In the genomic region with DNA sequence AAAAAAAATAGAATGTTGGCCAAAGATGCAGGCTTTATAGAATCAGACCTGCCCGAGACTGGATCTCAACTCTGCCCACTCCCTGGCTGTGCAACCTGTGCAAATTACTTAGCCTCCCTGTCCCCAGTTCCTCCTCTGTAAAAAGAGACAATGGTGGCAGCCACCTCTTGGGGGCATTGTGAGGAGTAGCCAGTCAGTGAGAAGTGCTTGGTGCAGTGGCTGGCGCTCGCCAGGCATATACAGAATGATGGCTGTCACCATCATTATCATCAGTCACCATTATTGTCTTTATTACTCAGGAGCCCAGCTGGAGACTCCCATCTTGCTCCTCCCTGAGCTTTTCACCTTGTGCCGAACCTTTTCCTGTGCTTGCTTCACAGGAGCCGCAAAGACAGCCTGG, we compare ENCODE assay signal across 11 cellular contexts.
"Had no signal": no experiment of that assay in that cellular context is flagged by ENCODE, and none has a peak within 500 bp of the region (broad histone marks: within the 10 kb centered on the region; RNA-seq: fewer than 3 reads in every experiment).

No MANE protein-coding gene starts in this region.

- H3K27ac ChIP-seq: brain microvascular endothelial cell, ovary, SJCRH30 had no signal

- DNase-seq: activated gamma-delta T cell; brain microvascular endothelial cell; cerebellar nuclear complex; effector memory CD8-positive, alpha-beta T cell; ovary; stimulated activated naive CD4-positive, alpha-beta T cell treated with Interleukin-2 at 50 U/mL for 16 hours had no signal

- ATAC-seq: effector memory CD8-positive, alpha-beta T cell; gastroesophageal sphincter had no signal

- H3K4me3 Mint-ChIP-seq: dendritic cell treated with granulocyte-macrophage colony-stimulating factor and Interleukin-4, amounts not matched to agents 40 ng/mL and 50 ng/mL, for 4 days; effector memory CD8-positive, alpha-beta T cell; type B pancreatic cell had no signal

- H3K9me3 ChIP-seq: gastroesophageal sphincter, ovary, SJCRH30 had no signal

- H3K36me3 ChIP-seq: ovary had no signal

- H3K27me3 Mint-ChIP-seq: dendritic cell treated with granulocyte-macrophage colony-stimulating factor and Interleukin-4, amounts not matched to agents 40 ng/mL and 50 ng/mL, for 4 days; effector memory CD8-positive, alpha-beta T cell; type B pancreatic cell had no signal

- H3K27ac Mint-ChIP-seq: dendritic cell treated with granulocyte-macrophage colony-stimulating factor and Interleukin-4, amounts not matched to agents 40 ng/mL and 50 ng/mL, for 4 days; type B pancreatic cell had no signal

- H3K27me3 ChIP-seq: brain microvascular endothelial cell, gastroesophageal sphincter, ovary, SJCRH30 had no signal

- H3K9me3 Mint-ChIP-seq: activated naive CD4-positive, alpha-beta T cell treated with anti-CD3 and anti-CD28 coated beads, Interleukin-2, amount 50 U/mL, for 72 hours; dendritic cell treated with granulocyte-macrophage colony-stimulating factor and Interleukin-4, amounts not matched to agents 40 ng/mL and 50 ng/mL, for 4 days; effector memory CD8-positive, alpha-beta T cell; type B pancreatic cell had no signal

- H3K4me3 ChIP-seq: gastroesophageal sphincter, ovary, SJCRH30 had no signal

- H3K36me3 Mint-ChIP-seq: activated naive CD4-positive, alpha-beta T cell treated with anti-CD3 and anti-CD28 coated beads, Interleukin-2, amount 50 U/mL, for 72 hours; type B pancreatic cell had no signal
